Comparison of ENCODE assay signal across 9 cellular contexts in the genomic region with DNA sequence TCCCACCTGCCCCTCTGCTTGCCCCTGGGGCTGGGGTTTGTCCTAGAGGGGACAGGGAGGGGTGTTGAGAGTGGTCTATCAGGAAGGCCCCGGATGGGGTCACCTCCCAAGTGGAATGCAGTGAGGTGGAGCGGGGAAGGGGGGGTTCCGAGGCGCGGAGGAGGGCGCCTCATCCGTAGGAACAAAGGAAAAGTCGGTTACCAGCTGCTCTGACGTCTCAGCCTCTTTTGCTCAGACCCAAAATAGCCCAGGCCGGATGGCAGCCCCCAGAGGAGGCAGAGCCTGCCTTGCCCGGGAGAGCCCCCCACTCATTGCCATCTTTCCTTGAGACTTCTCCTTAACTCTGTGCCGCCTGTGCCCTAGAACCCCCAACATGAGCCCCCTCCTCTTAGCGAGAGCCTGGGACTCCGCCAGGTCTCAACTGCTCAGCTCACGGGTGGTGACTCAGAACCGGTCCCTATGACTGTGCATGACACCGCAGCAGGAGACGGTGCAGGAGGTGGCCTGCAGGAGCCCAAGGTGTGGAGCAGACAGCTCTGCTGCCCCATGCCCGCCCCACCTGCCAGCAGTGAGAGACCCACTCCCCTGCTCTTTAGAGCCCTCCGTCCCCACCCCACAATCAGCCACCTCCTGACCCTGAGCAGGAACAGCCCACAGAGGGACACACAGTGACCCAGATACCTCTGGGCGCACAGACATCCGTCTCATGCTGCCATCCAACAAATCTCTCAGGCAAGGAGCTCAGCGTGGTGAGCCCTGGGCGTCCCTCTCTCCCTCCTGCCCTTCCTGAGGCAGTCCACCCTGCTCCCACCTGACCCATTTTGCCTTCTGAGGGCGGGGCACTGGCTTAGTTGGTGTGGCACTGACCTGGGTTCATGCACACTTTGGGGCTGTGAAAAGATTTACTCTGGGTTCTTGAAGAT. TPM values are rescaled to one million over a fixed set of nuclear protein-coding genes. Genes with fewer than 3 reads are reported as not detected.
DNase-seq lines count a peak whose midpoint lies in the region; ATAC-seq and TF ChIP-seq lines count a peak whose summit lies in the region.
"Had no signal": no experiment of that assay in that cellular context is flagged by ENCODE, and none has a peak within 500 bp of the region (broad histone marks: within the 10 kb centered on the region; RNA-seq: fewer than 3 reads in every experiment).

No MANE protein-coding gene starts in this region.

- H3K27ac Mint-ChIP-seq in Caco-2 (ENCODE audit: unreplicated experiment) (peak overlapping the region; percentile 59), nephron progenitor cell (peak overlapping the region; percentile 25)
- no peak overlapping the region for H3K27ac Mint-ChIP-seq in activated naive CD4-positive, alpha-beta T cell treated with anti-CD3 and anti-CD28 coated beads, Interleukin-2, amount 50 U/mL, for 72 hours

- intact Hi-C loops in Caco-2 (cut with micrococcal nuclease; ENCODE audit: unreplicated experiment), result no loop called here

- H3K4me1 ChIP-seq in Caco-2, result no peaks in the 10 kb centered on the region

- H3K36me3 Mint-ChIP-seq in Caco-2 (ENCODE audit: insufficient read depth, unreplicated experiment), result peaks cover 66% of the 10 kb centered on the region
- H3K36me3 Mint-ChIP-seq in activated naive CD4-positive, alpha-beta T cell treated with anti-CD3 and anti-CD28 coated beads, Interleukin-2, amount 50 U/mL, for 72 hours, result no peaks in the 10 kb centered on the region
- peaks cover 11% of the 10 kb centered on the region for H3K36me3 Mint-ChIP-seq in nephron progenitor cell (ENCODE audit: low read depth)

- no peaks in the 10 kb centered on the region for H3K9me3 Mint-ChIP-seq in Caco-2 (ENCODE audit: unreplicated experiment)
- H3K9me3 Mint-ChIP-seq in activated naive CD4-positive, alpha-beta T cell treated with anti-CD3 and anti-CD28 coated beads, Interleukin-2, amount 50 U/mL, for 72 hours, result no peaks in the 10 kb centered on the region
- no peaks in the 10 kb centered on the region for H3K9me3 Mint-ChIP-seq in nephron progenitor cell

- CTCF ChIA-PET in Caco-2 (lab: Charles Lee), result no interaction called here

- no peak overlapping the region for H3K4me3 ChIP-seq in Caco-2 (ENCODE audit: low read depth, low read length)

- ATAC-seq in activated naive CD4-positive, alpha-beta T cell treated with anti-CD3 and anti-CD28 coated beads, Interleukin-2, amount 50 U/mL, for 72 hours, result peak; percentile 77 to 87
- ATAC-seq in HG03571 (IDR thresholded peaks at IDR 0.05; ENCODE audit: unreplicated experiment) (no peak), HG03457 (IDR thresholded peaks at IDR 0.05; ENCODE audit: unreplicated experiment) (no peak)

- H3K9me3 ChIP-seq in Caco-2, result no peaks in the 10 kb centered on the region

- H3K27me3 ChIP-seq in Caco-2 (replicated peaks; ENCODE audit: control insufficient read depth, insufficient read depth, low read length), result no peaks in the 10 kb centered on the region

- H3K27me3 Mint-ChIP-seq in Caco-2 (ENCODE audit: insufficient read depth, unreplicated experiment), result no peaks in the 10 kb centered on the region
- peaks cover 6% of the 10 kb centered on the region for H3K27me3 Mint-ChIP-seq in nephron progenitor cell (ENCODE audit: low read depth, poor library complexity)

- H3K4me3 Mint-ChIP-seq in Caco-2 (ENCODE audit: unreplicated experiment) (no peak overlapping the region), nephron progenitor cell (no peak overlapping the region)

- peaks cover 1% of the 10 kb centered on the region; the same call in 1 of the 2 replicates for H3K36me3 ChIP-seq in Caco-2 (ENCODE audit: control insufficient read depth, insufficient read depth, low read length)

- DNase-seq in Caco-2, result no peak
- peak; percentile 69 for DNase-seq in HPDE6-E6E7 (ENCODE audit: extremely low spot score)
- peak in 1 of 2 donors; percentile 41 for DNase-seq in activated naive CD4-positive, alpha-beta T cell treated with anti-CD3 and anti-CD28 coated beads, Interleukin-2, amount 50 U/mL, for 72 hours (ENCODE audit: low spot score in 2 of 2)
- no peak for DNase-seq in nephron progenitor cell
- no peak for DNase-seq in amniotic stem cell (lab: John Stamatoyannopoulos, UW)
- DNase-seq in NCI-H2196 treated with DMSO at 0.1 percent for 48 hours (lab: John Stamatoyannopoulos, UW; ENCODE audit: unreplicated experiment), result no peak
- DNase-seq: GOT3 had no signal

- no TSS peak for BruUV-seq in Caco-2 (replicated peaks; lab: Mats Ljungman, UMichigan)

- POLR2A ChIA-PET in Caco-2 (lab: Charles Lee), result no interaction called here

- TF ChIP-seq CTCF in Caco-2 (IDR thresholded peaks at IDR 0.05; ENCODE audit: insufficient read depth in 1 of 2, low read depth in 1 of 2, low read length in 1 of 2, severe bottlenecking in 1 of 2, unreplicated experiment in 1 of 2) (no peak), nephron progenitor cell (IDR thresholded peaks at IDR 0.05) (no peak)

- no peaks in the 10 kb centered on the region for H3K4me1 Mint-ChIP-seq in Caco-2 (ENCODE audit: low read depth, unreplicated experiment)
- H3K4me1 Mint-ChIP-seq in nephron progenitor cell, result peaks cover 27% of the 10 kb centered on the region

RNA-seq across cellular contexts. Expression of a gene that starts 13.1 kb away (rescaled TPM):
- 26.4 and 28.6 TPM in 2 replicates for total RNA-seq in Caco-2 (2022)
- 10 to 100 TPM in 1 of 2 donors, 1 to 10 TPM in 1; 8.8 to 14.0 TPM for total RNA-seq in activated naive CD4-positive, alpha-beta T cell treated with anti-CD3 and anti-CD28 coated beads, Interleukin-2, amount 50 U/mL, for 72 hours

RNA-seq across cellular contexts. Expression of a gene that starts 23.0 kb away (rescaled TPM):
- total RNA-seq in Caco-2 (2022), result 138 and 144 TPM in 2 replicates
- total RNA-seq in activated naive CD4-positive, alpha-beta T cell treated with anti-CD3 and anti-CD28 coated beads, Interleukin-2, amount 50 U/mL, for 72 hours, result 10 to 100 TPM; 91.8 to 97.9 TPM

RNA-seq across cellular contexts. Expression of a gene that starts 23.1 kb away (rescaled TPM):
- 15.5 and 15.9 TPM in 2 replicates for total RNA-seq in Caco-2 (2022)
- 1 to 10 TPM; 3.7 to 7.5 TPM for total RNA-seq in activated naive CD4-positive, alpha-beta T cell treated with anti-CD3 and anti-CD28 coated beads, Interleukin-2, amount 50 U/mL, for 72 hours

RNA-seq across cellular contexts. Expression of a gene that starts 32.2 kb away (rescaled TPM):
- 38.9 and 47.2 TPM in 2 replicates for total RNA-seq in Caco-2 (2022)
- total RNA-seq in activated naive CD4-positive, alpha-beta T cell treated with anti-CD3 and anti-CD28 coated beads, Interleukin-2, amount 50 U/mL, for 72 hours, result 10 to 100 TPM; 17.3 to 18.1 TPM

RNA-seq across cellular contexts. Expression of a gene that starts 38.8 kb away (rescaled TPM):
- total RNA-seq in Caco-2 (2022), result 1.9 and 2.7 TPM in 2 replicates
- total RNA-seq in activated naive CD4-positive, alpha-beta T cell treated with anti-CD3 and anti-CD28 coated beads, Interleukin-2, amount 50 U/mL, for 72 hours, result under 1 TPM in 1 of 2 donors, not detected in 1; 0.95 TPM

Comparison
In these comparisons a context has a peak if more than half of its experiments do, and no peak if none do; other contexts are left out.
1. H3K27ac Mint-ChIP-seq: peak in Caco-2 (single experiment) and nephron progenitor cell (single experiment); none in activated naive CD4-positive, alpha-beta T cell treated with anti-CD3 and anti-CD28 coated beads, Interleukin-2, amount 50 U/mL, for 72 hours (0 of 2).
2. ATAC-seq: peak in activated naive CD4-positive, alpha-beta T cell treated with anti-CD3 and anti-CD28 coated beads, Interleukin-2, amount 50 U/mL, for 72 hours (2 of 2); none in HG03571 (single experiment) and HG03457 (single experiment).